Comparison of ENCODE assay signal across 24 cellular contexts in genomic region chr6:15484115-15484514, GRCh38.
DNase-seq lines count a peak whose midpoint lies in the region; ATAC-seq and TF ChIP-seq lines count a peak whose summit lies in the region.
"Had no signal": no experiment of that assay in that cellular context is flagged by ENCODE, and none has a peak within 500 bp of the region (broad histone marks: within the 10 kb centered on the region; RNA-seq: fewer than 3 reads in every experiment).

No MANE protein-coding gene starts in this region.

- H3K9me3 ChIP-seq in endodermal cell (ENCODE audit: control insufficient read depth, low read length) (no peaks in the 10 kb centered on the region), gastrocnemius medialis (no peaks in the 10 kb centered on the region)
- H3K9me3 ChIP-seq: BE2C, Caco-2, spleen, testis, vagina had no signal

- intact Hi-C loops in gastrocnemius medialis (cut with DNase I; ENCODE audit: low total_unique reads): loop anchor here (5.0 kb wide), 1 partner anchor 122 kb away; no protein-coding TSS in a partner anchor

- H3K4me1 ChIP-seq in endodermal cell (ENCODE audit: control insufficient read depth, insufficient read depth, low read length) (peaks cover 5% of the 10 kb centered on the region), gastrocnemius medialis (peaks cover 64 to 71% of the 10 kb centered on the region in 2 donors)
- H3K4me1 ChIP-seq: Caco-2, testis had no signal

- peak; percentile 62 to 67 for ATAC-seq in gastrocnemius medialis
- ATAC-seq in GM19467 (IDR thresholded peaks at IDR 0.05; ENCODE audit: unreplicated experiment): no peak
- ATAC-seq: stimulated activated memory B cell treated with anti-CD40 and anti-IgM and Interleukin-4, amounts not matched to agents 10 μg/mL and 1 μg/mL and 100 μg/mL, for 72 hours; T-cell had no signal

- H3K27me3 ChIP-seq in endodermal cell (ENCODE audit: control insufficient read depth, insufficient read depth, low read length, poor library complexity, severe bottlenecking): no peaks in the 10 kb centered on the region
- no peaks in the 10 kb centered on the region for H3K27me3 ChIP-seq in gastrocnemius medialis
- H3K27me3 ChIP-seq: BE2C, spleen, testis, vagina had no signal

- H3K27ac Mint-ChIP-seq in activated naive CD4-positive, alpha-beta T cell treated with anti-CD3 and anti-CD28 coated beads, Interleukin-2, amount 50 U/mL, for 24 hours: peak overlapping the region; percentile 30
- H3K27ac Mint-ChIP-seq in endodermal cell: no peak overlapping the region
- H3K27ac Mint-ChIP-seq: activated naive CD8-positive, alpha-beta T cell; activated T-cell treated with anti-CD3 and anti-CD28 coated beads, Interleukin-2, amount 50 U/mL, for 24 hours; memory B cell; stimulated activated memory B cell treated with anti-CD40 and anti-IgM and Interleukin-4, amounts not matched to agents 10 μg/mL and 1 μg/mL and 100 μg/mL, for 72 hours; T-cell had no signal

- H3K36me3 ChIP-seq in endodermal cell (ENCODE audit: control insufficient read depth, insufficient read depth, low read length): peaks cover 26% of the 10 kb centered on the region
- peaks cover 0 to 21% of the 10 kb centered on the region in 2 donors for H3K36me3 ChIP-seq in gastrocnemius medialis

- 94 to 100% methylated on average over 1 to 3 of the region's 3 CpGs for WGBS in endodermal cell (ENCODE audit: insufficient coverage in 1 of 2, insufficient read length in 1 of 2), 2 experiments

- H3K27me3 Mint-ChIP-seq in activated naive CD4-positive, alpha-beta T cell treated with anti-CD3 and anti-CD28 coated beads, Interleukin-2, amount 50 U/mL, for 24 hours: no peaks in the 10 kb centered on the region
- H3K27me3 Mint-ChIP-seq in endodermal cell (ENCODE audit: insufficient read depth): no peaks in the 10 kb centered on the region
- H3K27me3 Mint-ChIP-seq: activated naive CD8-positive, alpha-beta T cell; activated T-cell treated with anti-CD3 and anti-CD28 coated beads, Interleukin-2, amount 50 U/mL, for 24 hours; memory B cell; stimulated activated memory B cell treated with anti-CD40 and anti-IgM and Interleukin-4, amounts not matched to agents 10 μg/mL and 1 μg/mL and 100 μg/mL, for 72 hours; T-cell had no signal

- DNase-seq in activated naive CD4-positive, alpha-beta T cell (lab: John Stamatoyannopoulos, UW): no peak
- DNase-seq in NCI-H2196 (lab: John Stamatoyannopoulos, UW; ENCODE audit: unreplicated experiment): peak; percentile 59
- DNase-seq in endodermal cell: peak; percentile 29
- peak; percentile 55 to 77 for DNase-seq in gastrocnemius medialis
- DNase-seq in DMS53 treated with DMSO at 0.1 percent for 48 hours (lab: John Stamatoyannopoulos, UW; ENCODE audit: unreplicated experiment): no peak
- DNase-seq in GM20000 (ENCODE audit: low spot score): no peak
- DNase-seq: activated CD8-positive, alpha-beta memory T cell treated with anti-CD3 and anti-CD28 coated beads for 24 hours; activated T-cell treated with anti-CD3 and anti-CD28 coated beads, Interleukin-2, amount 50 U/mL, for 24 hours; BE2C; Caco-2; NCI-H1105 treated with DMSO at 0.1 percent for 48 hours; NCI-H2107; occipital lobe; spleen; stimulated activated CD4-positive, alpha-beta T cell treated with anti-CD3 and anti-CD28 coated beads, Interleukin-2, amount 100 ng/mL, for 48 hours; T-cell; testis had no signal

- no peak overlapping the region for H3K9ac ChIP-seq in endodermal cell (ENCODE audit: extremely low read depth, low read length, poor library complexity, severe bottlenecking)

- H3K4me3 ChIP-seq in endodermal cell (ENCODE audit: low read length): no peak overlapping the region
- H3K4me3 ChIP-seq in gastrocnemius medialis: no peak overlapping the region
- H3K4me3 ChIP-seq: spleen, testis, vagina had no signal

- no peak overlapping the region for H3K27ac ChIP-seq in endodermal cell (ENCODE audit: low read depth, low read length)
- H3K27ac ChIP-seq in gastrocnemius medialis: peak overlapping the region; percentile 57 to 87 (median 83)
- H3K27ac ChIP-seq: epithelial cell of prostate, spleen, testis, vagina had no signal

- H3K4me1 Mint-ChIP-seq in activated naive CD4-positive, alpha-beta T cell treated with anti-CD3 and anti-CD28 coated beads, Interleukin-2, amount 50 U/mL, for 24 hours: peaks cover 64% of the 10 kb centered on the region
- peaks cover 43% of the 10 kb centered on the region for H3K4me1 Mint-ChIP-seq in endodermal cell

- peaks cover 3% of the 10 kb centered on the region for H3K36me3 Mint-ChIP-seq in activated naive CD4-positive, alpha-beta T cell treated with anti-CD3 and anti-CD28 coated beads, Interleukin-2, amount 50 U/mL, for 24 hours
- peaks cover 22% of the 10 kb centered on the region for H3K36me3 Mint-ChIP-seq in endodermal cell (ENCODE audit: low read depth)

- no peak for TF ChIP-seq CTCF in endodermal cell (conservative IDR thresholded peaks at IDR 0.05)
- no peak for TF ChIP-seq CTCF in gastrocnemius medialis (IDR thresholded peaks at IDR 0.05 in 4 of 5, conservative IDR thresholded peaks at IDR 0.05 in 1 of 5)
- TF ChIP-seq CTCF in GM20000 (IDR thresholded peaks at IDR 0.05; ENCODE audit: extremely low read depth, missing control alignments): no peak

- in situ Hi-C loops in gastrocnemius medialis (cut with MboI; ENCODE audit: low sequenced_read_pairs in 4 of 4): loop anchor here in 2 of 4 donors (25.0 kb wide), 3 partner anchors 222 to 1272 kb away; no protein-coding TSS in a partner anchor

- H3K4me3 Mint-ChIP-seq in activated naive CD4-positive, alpha-beta T cell treated with anti-CD3 and anti-CD28 coated beads, Interleukin-2, amount 50 U/mL, for 24 hours: no peak overlapping the region
- no peak overlapping the region for H3K4me3 Mint-ChIP-seq in endodermal cell
- H3K4me3 Mint-ChIP-seq: activated naive CD8-positive, alpha-beta T cell; activated T-cell treated with anti-CD3 and anti-CD28 coated beads, Interleukin-2, amount 50 U/mL, for 24 hours; memory B cell; stimulated activated memory B cell treated with anti-CD40 and anti-IgM and Interleukin-4, amounts not matched to agents 10 μg/mL and 1 μg/mL and 100 μg/mL, for 72 hours; T-cell had no signal

- TF ChIP-seq POLR2A in gastrocnemius medialis (IDR thresholded peaks at IDR 0.05): no peak

- no peaks in the 10 kb centered on the region for H3K9me3 Mint-ChIP-seq in activated naive CD4-positive, alpha-beta T cell treated with anti-CD3 and anti-CD28 coated beads, Interleukin-2, amount 50 U/mL, for 24 hours
- H3K9me3 Mint-ChIP-seq in endodermal cell: no peaks in the 10 kb centered on the region
- H3K9me3 Mint-ChIP-seq: activated T-cell treated with anti-CD3 and anti-CD28 coated beads, Interleukin-2, amount 50 U/mL, for 24 hours; memory B cell; stimulated activated memory B cell treated with anti-CD40 and anti-IgM and Interleukin-4, amounts not matched to agents 10 μg/mL and 1 μg/mL and 100 μg/mL, for 72 hours; T-cell had no signal

Comparison
In these comparisons a context has a peak if more than half of its experiments do, and no peak if none do; other contexts are left out.
1. DNase-seq: peak in NCI-H2196 (single experiment), endodermal cell (single experiment) and gastrocnemius medialis (2 of 2); none in activated naive CD4-positive, alpha-beta T cell (0 of 4), DMS53 treated with DMSO at 0.1 percent for 48 hours (single experiment) and GM20000 (single experiment).